In genomic region chr11:130123414-130124040, GRCh38 we compare ENCODE assay signal across 14 cellular contexts. TPM values are rescaled to one million over a fixed set of nuclear protein-coding genes. Genes with fewer than 3 reads are reported as not detected.
DNase-seq lines count a peak whose midpoint lies in the region; ATAC-seq, FAIRE-seq and TF ChIP-seq lines count a peak whose summit lies in the region.
"Had no signal": no experiment of that assay in that cellular context is flagged by ENCODE, and none has a peak within 500 bp of the region (broad histone marks: within the 10 kb centered on the region; RNA-seq: fewer than 3 reads in every experiment).

No MANE protein-coding gene starts in this region.

- intact Hi-C loops in left lung (cut with DNase I) (loop anchor here in 1 of 2 donors (5.0 kb wide), 1 partner anchor 121 kb away; the partner anchor contains the start of gene PRDM10), stomach (cut with DNase I; ENCODE audit: low total_unique reads) (no loop called here)

- H3K4me1 Mint-ChIP-seq in HFFc6 (ENCODE audit: low read depth) (peaks cover 49% of the 10 kb centered on the region), brain (peaks cover 14% of the 10 kb centered on the region)
- peaks cover 35% of the 10 kb centered on the region for H3K4me1 Mint-ChIP-seq in activated CD8-positive, alpha-beta T cell treated with anti-CD3 and anti-CD28 coated beads, Interleukin-2, amount 10 ng/mL, durations not matched to agents 7 days and 5 days (ENCODE audit: low read depth)

- H3K27me3 Mint-ChIP-seq in HFFc6 (ENCODE audit: insufficient read depth) (peaks cover 5% of the 10 kb centered on the region), brain (no peaks in the 10 kb centered on the region)
- peaks cover 28% of the 10 kb centered on the region for H3K27me3 Mint-ChIP-seq in activated CD8-positive, alpha-beta T cell treated with anti-CD3 and anti-CD28 coated beads, Interleukin-2, amount 10 ng/mL, durations not matched to agents 7 days and 5 days (ENCODE audit: low read depth)
- H3K27me3 Mint-ChIP-seq: stimulated activated memory B cell treated with anti-CD40 and anti-IgM and Interleukin-4, amounts not matched to agents 10 μg/mL and 1 μg/mL and 100 μg/mL, for 72 hours had no signal

- H3K9me3 ChIP-seq in left lung: no peaks in the 10 kb centered on the region
- no peaks in the 10 kb centered on the region for H3K9me3 ChIP-seq in stomach

- H3K36me3 Mint-ChIP-seq in HFFc6 (ENCODE audit: low read depth): peaks cover 53% of the 10 kb centered on the region
- H3K36me3 Mint-ChIP-seq in brain: peaks cover 78% of the 10 kb centered on the region
- peaks cover 15% of the 10 kb centered on the region for H3K36me3 Mint-ChIP-seq in activated CD8-positive, alpha-beta T cell treated with anti-CD3 and anti-CD28 coated beads, Interleukin-2, amount 10 ng/mL, durations not matched to agents 7 days and 5 days (ENCODE audit: low read depth)

- CTCF ChIA-PET in activated CD8-positive, alpha-beta T cell treated with anti-CD3 and anti-CD28 coated beads, Interleukin-2, amount 10 ng/mL, durations not matched to agents 7 days and 5 days (lab: Charles Lee): interaction anchor here (0.9 to 1.5 kb wide), 2 partner anchors 9 to 203 kb away, joined by 4 to 6 read pairs; no protein-coding TSS in a partner anchor

- FAIRE-seq in D721Med (lab: Jason Lieb, UNC): no peak

- H3K27ac Mint-ChIP-seq in HFFc6: peak overlapping the region; percentile 67
- H3K27ac Mint-ChIP-seq in brain: peak overlapping the region in 4 of 5 experiments; percentile 42 to 86 (median 70)
- no peak overlapping the region for H3K27ac Mint-ChIP-seq in activated CD8-positive, alpha-beta T cell treated with anti-CD3 and anti-CD28 coated beads, Interleukin-2, amount 10 ng/mL, durations not matched to agents 7 days and 5 days
- H3K27ac Mint-ChIP-seq: stimulated activated memory B cell treated with anti-CD40 and anti-IgM and Interleukin-4, amounts not matched to agents 10 μg/mL and 1 μg/mL and 100 μg/mL, for 72 hours had no signal

- TF ChIP-seq POLR2A in stomach (IDR thresholded peaks at IDR 0.05): no peak

- H3K4me1 ChIP-seq in left lung (peaks cover 25 to 83% of the 10 kb centered on the region in 2 donors), stomach (peaks cover 5 to 76% (median 21%) of the 10 kb centered on the region in 4 donors)

- H3K9me3 Mint-ChIP-seq in HFFc6 (no peaks in the 10 kb centered on the region), brain (no peaks in the 10 kb centered on the region)
- H3K9me3 Mint-ChIP-seq in activated CD8-positive, alpha-beta T cell treated with anti-CD3 and anti-CD28 coated beads, Interleukin-2, amount 10 ng/mL, durations not matched to agents 7 days and 5 days (ENCODE audit: insufficient read depth): no peaks in the 10 kb centered on the region
- H3K9me3 Mint-ChIP-seq: stimulated activated memory B cell treated with anti-CD40 and anti-IgM and Interleukin-4, amounts not matched to agents 10 μg/mL and 1 μg/mL and 100 μg/mL, for 72 hours had no signal

- no peak for TF ChIP-seq CTCF in HFFc6 (IDR thresholded peaks at IDR 0.05)
- no peak for TF ChIP-seq CTCF in brain (conservative IDR thresholded peaks at IDR 0.05)
- no peak for TF ChIP-seq CTCF in left lung (IDR thresholded peaks at IDR 0.05)
- TF ChIP-seq CTCF in stomach (IDR thresholded peaks at IDR 0.05): no peak
- no peak for TF ChIP-seq CTCF in D721Med (IDR thresholded peaks at IDR 0.05; ENCODE audit: insufficient read depth, missing control alignments)

- H3K4me3 Mint-ChIP-seq in HFFc6: peak overlapping the region; percentile 16; the same call in 1 of the 2 replicates
- no peak overlapping the region for H3K4me3 Mint-ChIP-seq in brain
- no peak overlapping the region for H3K4me3 Mint-ChIP-seq in activated CD8-positive, alpha-beta T cell treated with anti-CD3 and anti-CD28 coated beads, Interleukin-2, amount 10 ng/mL, durations not matched to agents 7 days and 5 days
- H3K4me3 Mint-ChIP-seq: stimulated activated memory B cell treated with anti-CD40 and anti-IgM and Interleukin-4, amounts not matched to agents 10 μg/mL and 1 μg/mL and 100 μg/mL, for 72 hours had no signal

- peaks cover 0 to 50% of the 10 kb centered on the region in 2 donors for H3K36me3 ChIP-seq in left lung
- H3K36me3 ChIP-seq in stomach: peaks cover 26 to 65% (median 63%) of the 10 kb centered on the region in 4 donors

- no peak for TF ChIP-seq EP300 in stomach (IDR thresholded peaks at IDR 0.05)

- H3K27me3 ChIP-seq in left lung (no peaks in the 10 kb centered on the region), stomach (no peaks in the 10 kb centered on the region)

- ATAC-seq in left lung: no peak
- no peak for ATAC-seq in activated CD8-positive, alpha-beta T cell treated with anti-CD3 and anti-CD28 coated beads, Interleukin-2, amount 10 ng/mL, durations not matched to agents 7 days and 5 days
- ATAC-seq: stimulated activated memory B cell treated with anti-CD40 and anti-IgM and Interleukin-4, amounts not matched to agents 10 μg/mL and 1 μg/mL and 100 μg/mL, for 72 hours had no signal

- H3K4me3 ChIP-seq in left lung: no peak overlapping the region
- H3K4me3 ChIP-seq in stomach: no peak overlapping the region

- POLR2A ChIA-PET in activated CD8-positive, alpha-beta T cell treated with anti-CD3 and anti-CD28 coated beads, Interleukin-2, amount 10 ng/mL, durations not matched to agents 7 days and 5 days (lab: Charles Lee): interaction anchor here (0.6 kb wide), 1 partner anchor 245 kb away, joined by 3 read pairs; no protein-coding TSS in a partner anchor

- 94 to 97% (median 96%) methylated on average over 29 to 32 of the region's 32 CpGs for WGBS in stomach, 5 donors

- DNase-seq in HFFc6 (no peak), left lung (no peak), stomach (no peak), GOT3 (lab: John Stamatoyannopoulos, UW) (no peak), NCI-H226 (no peak), D721Med (ENCODE audit: insufficient read length, low spot score) (no peak)
- no peak for DNase-seq in activated CD8-positive, alpha-beta T cell treated with anti-CD3 and anti-CD28 coated beads, Interleukin-2, amount 10 ng/mL, durations not matched to agents 7 days and 5 days
- DNase-seq: activated T-cell treated with anti-CD3 and anti-CD28 coated beads for 4 hours; effector memory CD4-positive, alpha-beta T cell; NCI-H187 treated with DMSO at 0.1 percent for 48 hours; WERI-Rb-1 had no signal

- H3K27ac ChIP-seq in left lung: peak overlapping the region; percentile 62 to 85
- H3K27ac ChIP-seq in stomach: peak overlapping the region in 4 of 5 donors; percentile 36 to 70 (median 60)
- H3K27ac ChIP-seq: WERI-Rb-1 had no signal

RNA-seq across cellular contexts. Expression of gene ST14, which starts 36.1 kb away (rescaled TPM):
- not detected for total RNA-seq in HFFc6 (2021; fragmentation: NEBNext Ultra II Directional; extraction: Animal tissue kit (Norgen Biotek cat#: 25700))
- 13.7 TPM for polyA plus RNA-seq in brain (ENCODE audit: insufficient read depth, low read depth, low replicate concordance)
- total RNA-seq in left lung: 100 to 1,000 TPM in 1 of 2 donors, 10 to 100 TPM in 1; 80.6 to 107 TPM
- total RNA-seq in stomach: 100 to 1,000 TPM in 2 of 5 donors, 10 to 100 TPM in 3; 43.9 to 380 (median 62.5) TPM
- 10 to 100 TPM; 12.4 to 48.6 (median 48.3) TPM for polyA plus RNA-seq in stomach
- not detected for total RNA-seq in activated CD8-positive, alpha-beta T cell treated with anti-CD3 and anti-CD28 coated beads, Interleukin-2, amount 10 ng/mL, durations not matched to agents 7 days and 5 days
- total RNA-seq: G401 had no signal

RNA-seq across cellular contexts. Expression of gene APLP2, which starts 53.8 kb away (rescaled TPM):
- 100 to 1,000 TPM; 333 to 490 (median 458) TPM for total RNA-seq in HFFc6 (2021; fragmentation: NEBNext Ultra II Directional; extraction: Animal tissue kit (Norgen Biotek cat#: 25700))
- 239 TPM for polyA plus RNA-seq in brain (ENCODE audit: insufficient read depth, low read depth, low replicate concordance)
- 100 to 1,000 TPM; 428 to 646 TPM for total RNA-seq in left lung
- total RNA-seq in stomach: 100 to 1,000 TPM in 4 of 5 donors, 10 to 100 TPM in 1; 89.9 to 563 (median 217) TPM
- polyA plus RNA-seq in stomach: 10 to 100 TPM; 41.1 to 76.7 (median 64.0) TPM
- total RNA-seq in activated CD8-positive, alpha-beta T cell treated with anti-CD3 and anti-CD28 coated beads, Interleukin-2, amount 10 ng/mL, durations not matched to agents 7 days and 5 days: 10 to 100 TPM; 16.5 to 17.0 TPM

Comparison
In these comparisons a context has a peak if more than half of its experiments do, and no peak if none do; other contexts are left out.
1. RNA of gene ST14, which starts 36.1 kb away (total RNA-seq): 80.6 to 107 TPM in left lung and 43.9 to 380 TPM in stomach; not detected in activated CD8-positive, alpha-beta T cell treated with anti-CD3 and anti-CD28 coated beads, Interleukin-2, amount 10 ng/mL, durations not matched to agents 7 days and 5 days and not detected in HFFc6; every median in the first group is over 10 times any median in the second.
2. RNA of gene APLP2, which starts 53.8 kb away (total RNA-seq): 428 to 646 TPM in left lung, 333 to 490 TPM in HFFc6 and 89.9 to 563 TPM in stomach; 16.5 to 17.0 TPM in activated CD8-positive, alpha-beta T cell treated with anti-CD3 and anti-CD28 coated beads, Interleukin-2, amount 10 ng/mL, durations not matched to agents 7 days and 5 days; every median in the first group is over 4 times any median in the second.